Comparison of ENCODE assay signal across 9 cellular contexts in the genomic region with DNA sequence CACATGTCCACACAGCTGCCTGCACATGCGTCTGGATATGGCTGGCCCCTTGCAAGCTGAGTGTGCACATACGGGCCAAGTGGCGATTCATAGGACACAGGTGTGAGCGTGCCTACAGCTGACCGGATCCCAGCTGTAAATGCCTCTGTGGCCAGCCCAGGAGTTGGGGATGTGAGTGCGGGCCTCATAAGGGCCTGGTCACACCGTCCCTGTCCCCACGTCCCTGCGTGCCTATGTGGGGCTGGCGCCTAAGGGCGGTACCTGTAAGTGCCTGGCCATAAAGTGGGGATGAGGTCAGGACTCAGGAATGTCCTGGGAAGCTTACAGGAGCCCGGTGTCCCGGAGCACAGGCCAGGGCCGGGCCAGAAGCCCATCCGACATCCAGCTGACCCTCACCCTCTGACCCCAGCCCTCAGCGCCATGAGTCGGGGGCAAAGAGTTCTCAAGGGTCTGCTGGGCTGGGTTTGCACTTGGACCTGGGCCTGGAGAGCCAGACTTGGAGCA. TPM values are rescaled to one million over a fixed set of nuclear protein-coding genes. Genes with fewer than 3 reads are reported as not detected.
DNase-seq lines count a peak whose midpoint lies in the region; ATAC-seq and TF ChIP-seq lines count a peak whose summit lies in the region.
"Had no signal": no experiment of that assay in that cellular context is flagged by ENCODE, and none has a peak within 500 bp of the region (broad histone marks: within the 10 kb centered on the region; RNA-seq: fewer than 3 reads in every experiment).

No MANE protein-coding gene starts in this region.

- POLR2A ChIA-PET in CD8-positive, alpha-beta memory T cell (lab: Charles Lee): interaction anchor here (1.0 to 17.4 kb wide), 7 partner anchors 8 to 128 kb away, joined by 3 to 737 read pairs (median 14); a partner anchor contains a TSS
- POLR2A ChIA-PET in naive thymus-derived CD4-positive, alpha-beta T cell (lab: Charles Lee): interaction anchor here (1.1 to 37.6 kb wide), 9 partner anchors 9 to 127 kb away, joined by 3 to 2022 read pairs (median 26); a partner anchor contains a TSS
- POLR2A ChIA-PET in A673 (lab: Charles Lee; ENCODE audit: low non-redundant PET): no interaction called here

- no peaks in the 10 kb centered on the region for H3K27me3 ChIP-seq in CD8-positive, alpha-beta memory T cell (ENCODE audit: insufficient read depth, low read length, poor library complexity, severe bottlenecking)
- H3K27me3 ChIP-seq in body of pancreas: peaks cover 0 to 36% of the 10 kb centered on the region in 2 donors
- no peaks in the 10 kb centered on the region for H3K27me3 ChIP-seq in naive thymus-derived CD4-positive, alpha-beta T cell (ENCODE audit: control insufficient read depth in 2 of 2, insufficient read depth in 2 of 2, low read length in 2 of 2)
- peaks cover 1% of the 10 kb centered on the region for H3K27me3 ChIP-seq in A673 (replicated peaks; ENCODE audit: insufficient read depth, low read depth, low read length, poor library complexity)

- H3K4me1 ChIP-seq in CD8-positive, alpha-beta memory T cell (ENCODE audit: insufficient read depth, low read length): peaks cover 40% of the 10 kb centered on the region
- H3K4me1 ChIP-seq in body of pancreas: peaks cover 38% of the 10 kb centered on the region
- H3K4me1 ChIP-seq in naive thymus-derived CD4-positive, alpha-beta T cell (ENCODE audit: control insufficient read depth in 2 of 2, insufficient read depth in 2 of 2, low read length in 2 of 2): peaks cover 37 to 41% of the 10 kb centered on the region in 2 donors
- H3K4me1 ChIP-seq in A673 (ENCODE audit: insufficient read depth, low read length, poor library complexity, severe bottlenecking): peaks cover 18% of the 10 kb centered on the region

- no peak for TF ChIP-seq CTCF in body of pancreas (IDR thresholded peaks at IDR 0.05)
- no peak for TF ChIP-seq CTCF in A673 (conservative IDR thresholded peaks at IDR 0.05; ENCODE audit: low read depth, low read length)

- H3K9me3 Mint-ChIP-seq in CD8-positive, alpha-beta memory T cell: no peaks in the 10 kb centered on the region
- peaks cover 0 to 2% (median 0%) of the 10 kb centered on the region in 11 donors for H3K9me3 Mint-ChIP-seq in naive thymus-derived CD4-positive, alpha-beta T cell

- H3K36me3 ChIP-seq in CD8-positive, alpha-beta memory T cell (ENCODE audit: insufficient read depth, low read length): peaks cover 8% of the 10 kb centered on the region
- H3K36me3 ChIP-seq in body of pancreas (replicated peaks in 1 of 2; ENCODE audit: insufficient read depth in 1 of 2, low read depth in 2 of 2) (no peaks in the 10 kb centered on the region), A673 (ENCODE audit: insufficient read depth, low read length, poor library complexity, severe bottlenecking) (no peaks in the 10 kb centered on the region)
- H3K36me3 ChIP-seq in naive thymus-derived CD4-positive, alpha-beta T cell (ENCODE audit: control insufficient read depth in 2 of 3, insufficient read depth in 3 of 3, low read length in 3 of 3): peaks cover 0 to 33% (median 8%) of the 10 kb centered on the region in 3 experiments

- TF ChIP-seq POLR2A in body of pancreas (IDR thresholded peaks at IDR 0.05): no peak

- no peaks in the 10 kb centered on the region for H3K9me3 ChIP-seq in CD8-positive, alpha-beta memory T cell (ENCODE audit: low read length)
- no peaks in the 10 kb centered on the region for H3K9me3 ChIP-seq in body of pancreas
- no peaks in the 10 kb centered on the region for H3K9me3 ChIP-seq in naive thymus-derived CD4-positive, alpha-beta T cell (ENCODE audit: control insufficient read depth in 2 of 3, low read length in 3 of 3)
- no peaks in the 10 kb centered on the region for H3K9me3 ChIP-seq in A673 (ENCODE audit: low read depth, low read length, poor library complexity, severe bottlenecking)

- intact Hi-C loops in body of pancreas (cut with DNase I) (no loop called here), A673 (cut with micrococcal nuclease; ENCODE audit: unreplicated experiment) (no loop called here)
- intact Hi-C loops in naive thymus-derived CD4-positive, alpha-beta T cell (cut with micrococcal nuclease): loop anchor here (1.0 to 5.0 kb wide), 8 partner anchors 8 to 203 kb away; a partner anchor contains a TSS

- H3K4me3 Mint-ChIP-seq in CD8-positive, alpha-beta memory T cell: peak overlapping the region; percentile 10 to 100 (median 79)
- peak overlapping the region; percentile 36 to 99 (median 74) for H3K4me3 Mint-ChIP-seq in naive thymus-derived CD4-positive, alpha-beta T cell

- peaks cover 21 to 54% (median 37%) of the 10 kb centered on the region in 3 donors for H3K4me1 Mint-ChIP-seq in CD8-positive, alpha-beta memory T cell
- peaks cover 20 to 44% (median 35%) of the 10 kb centered on the region in 7 donors for H3K4me1 Mint-ChIP-seq in naive thymus-derived CD4-positive, alpha-beta T cell

- no peaks in the 10 kb centered on the region for H3K27me3 Mint-ChIP-seq in CD8-positive, alpha-beta memory T cell
- no peaks in the 10 kb centered on the region for H3K27me3 Mint-ChIP-seq in naive thymus-derived CD4-positive, alpha-beta T cell

- H3K4me3 ChIP-seq in CD8-positive, alpha-beta memory T cell (ENCODE audit: low read length): peak overlapping the region; percentile 26
- H3K4me3 ChIP-seq in body of pancreas (no peak overlapping the region), A673 (ENCODE audit: low read depth, low read length, poor library complexity, severe bottlenecking) (no peak overlapping the region)
- peak overlapping the region; percentile 27 for H3K4me3 ChIP-seq in naive thymus-derived CD4-positive, alpha-beta T cell (ENCODE audit: low read length)

- WGBS in body of pancreas, 2 donors: 48 to 58% methylated on average over 5 to 16 of the region's 17 CpGs

- H3K27ac Mint-ChIP-seq in CD8-positive, alpha-beta memory T cell: peak overlapping the region; percentile 26 to 96 (median 76)
- H3K27ac Mint-ChIP-seq in naive thymus-derived CD4-positive, alpha-beta T cell: peak overlapping the region; percentile 40 to 92 (median 63)

- no TSS peak for BruUV-seq in A673 (replicated peaks; lab: Mats Ljungman, UMichigan)

- ATAC-seq in body of pancreas: peak; percentile 20
- no peak for ATAC-seq in naive thymus-derived CD4-positive, alpha-beta T cell

- H3K27ac ChIP-seq in CD8-positive, alpha-beta memory T cell (ENCODE audit: low read depth, low read length): no peak overlapping the region
- H3K27ac ChIP-seq in body of pancreas (no peak overlapping the region), A673 (ENCODE audit: low read depth, low read length, poor library complexity, severe bottlenecking) (no peak overlapping the region)
- H3K27ac ChIP-seq in naive thymus-derived CD4-positive, alpha-beta T cell (ENCODE audit: low read depth, low read length): peak overlapping the region; percentile 99

- peak in 1 of 5 donors; percentile 49 for DNase-seq in CD8-positive, alpha-beta memory T cell
- DNase-seq in HuH-7.5 (ENCODE audit: low spot score): peak; percentile 83
- DNase-seq in body of pancreas: no peak
- peak in 2 of 9 donors; percentile 16 to 18 for DNase-seq in naive thymus-derived CD4-positive, alpha-beta T cell
- no peak for DNase-seq in A673 (ENCODE audit: low spot score)
- no peak for DNase-seq in DMS114 treated with DMSO at 0.1 percent for 48 hours (lab: John Stamatoyannopoulos, UW; ENCODE audit: unreplicated experiment)
- DNase-seq in occipital lobe (lab: John Stamatoyannopoulos, UW): no peak
- DNase-seq in CD1c-positive myeloid dendritic cell (ENCODE audit: extremely low spot score): no peak
- DNase-seq: SHP77 treated with DMSO at 0.1 percent for 48 hours had no signal

- CTCF ChIA-PET in CD8-positive, alpha-beta memory T cell (lab: Charles Lee): interaction anchor here (1.2 to 5.6 kb wide), 6 partner anchors 8 to 47 kb away, joined by 5 to 264 read pairs (median 16); a partner anchor contains a TSS
- CTCF ChIA-PET in naive thymus-derived CD4-positive, alpha-beta T cell (lab: Charles Lee): interaction anchor here (0.6 to 5.7 kb wide), 6 partner anchors 10 to 43 kb away, joined by 4 to 68 read pairs (median 7); a partner anchor contains a TSS
- CTCF ChIA-PET in A673 (lab: Charles Lee): no interaction called here

- H3K36me3 Mint-ChIP-seq in CD8-positive, alpha-beta memory T cell: peaks cover 8 to 33% (median 9%) of the 10 kb centered on the region in 3 donors
- H3K36me3 Mint-ChIP-seq in naive thymus-derived CD4-positive, alpha-beta T cell: peaks cover 5 to 24% (median 10%) of the 10 kb centered on the region in 5 donors

RNA-seq across cellular contexts. Expression of a gene that starts 1.3 kb away (rescaled TPM):
- 100 to 1,000 TPM; 212 to 220 TPM for total RNA-seq in CD8-positive, alpha-beta memory T cell
- polyA plus RNA-seq in CD8-positive, alpha-beta memory T cell: 478 TPM
- 10 to 100 TPM; 13.2 to 23.4 TPM for total RNA-seq in body of pancreas
- 1,000 to 10,000 TPM in 1 of 5 experiments, 100 to 1,000 TPM in 4; 467 to 1,030 (median 779) TPM for total RNA-seq in naive thymus-derived CD4-positive, alpha-beta T cell
- polyA plus RNA-seq in naive thymus-derived CD4-positive, alpha-beta T cell: 100 to 1,000 TPM; 305 to 880 TPM
- total RNA-seq in A673 (2021): 3.2 and 3.4 TPM in 2 replicates
- 1.7 TPM for total RNA-seq in occipital lobe

RNA-seq across cellular contexts. Expression of a gene that starts 25.8 kb away (rescaled TPM):
- 10 to 100 TPM; 33.8 to 39.5 TPM for total RNA-seq in CD8-positive, alpha-beta memory T cell
- 14.1 TPM for polyA plus RNA-seq in CD8-positive, alpha-beta memory T cell
- total RNA-seq in body of pancreas: 10 to 100 TPM; 33.7 to 87.3 TPM
- 100 to 1,000 TPM in 4 of 5 experiments, 10 to 100 TPM in 1; 57.8 to 323 (median 155) TPM for total RNA-seq in naive thymus-derived CD4-positive, alpha-beta T cell
- polyA plus RNA-seq in naive thymus-derived CD4-positive, alpha-beta T cell: 10 to 100 TPM in 1 of 2 donors, 1 to 10 TPM in 1; 6.6 to 25.5 TPM
- 12.0 and 21.2 TPM in 2 replicates for total RNA-seq in A673 (2021)
- 0.78 TPM for total RNA-seq in occipital lobe

RNA-seq across cellular contexts. Expression of a gene that starts 29.5 kb away (rescaled TPM):
- total RNA-seq in CD8-positive, alpha-beta memory T cell: 100 to 1,000 TPM; 270 to 278 TPM
- polyA plus RNA-seq in CD8-positive, alpha-beta memory T cell: 249 TPM
- total RNA-seq in body of pancreas (10 to 100 TPM; 24.9 to 78.1 TPM), A673 (2021) (342 and 343 TPM in 2 replicates), occipital lobe (31.8 TPM)
- total RNA-seq in naive thymus-derived CD4-positive, alpha-beta T cell: 100 to 1,000 TPM in 1 of 5 experiments, 10 to 100 TPM in 4; 75.3 to 157 (median 82.1) TPM
- polyA plus RNA-seq in naive thymus-derived CD4-positive, alpha-beta T cell: 100 to 1,000 TPM; 136 to 179 TPM

RNA-seq across cellular contexts. Expression of a gene that starts 38.1 kb away (rescaled TPM):
- total RNA-seq in CD8-positive, alpha-beta memory T cell: 100 to 1,000 TPM; 222 TPM
- polyA plus RNA-seq in CD8-positive, alpha-beta memory T cell: 373 TPM
- total RNA-seq in body of pancreas (100 to 1,000 TPM; 152 to 157 TPM), A673 (2021) (368 and 435 TPM in 2 replicates), occipital lobe (83.8 TPM)
- total RNA-seq in naive thymus-derived CD4-positive, alpha-beta T cell: 100 to 1,000 TPM; 122 to 235 (median 194) TPM
- polyA plus RNA-seq in naive thymus-derived CD4-positive, alpha-beta T cell: 100 to 1,000 TPM; 417 to 522 TPM

RNA-seq across cellular contexts. Expression of a gene that starts 39.2 kb away (rescaled TPM):
- 10 to 100 TPM; 78.1 to 78.9 TPM for total RNA-seq in CD8-positive, alpha-beta memory T cell
- 792 TPM for polyA plus RNA-seq in CD8-positive, alpha-beta memory T cell
- total RNA-seq in body of pancreas (10 to 100 TPM; 30.7 to 42.5 TPM), A673 (2021) (112 and 146 TPM in 2 replicates), occipital lobe (9.5 TPM)
- 100 to 1,000 TPM; 234 to 440 (median 240) TPM for total RNA-seq in naive thymus-derived CD4-positive, alpha-beta T cell
- polyA plus RNA-seq in naive thymus-derived CD4-positive, alpha-beta T cell: 100 to 1,000 TPM; 401 to 704 TPM

Comparison
In these comparisons a context has a peak if more than half of its experiments do, and no peak if none do; other contexts are left out.
1. H3K4me3 ChIP-seq: peak in CD8-positive, alpha-beta memory T cell (single experiment) and naive thymus-derived CD4-positive, alpha-beta T cell (single experiment); none in body of pancreas (0 of 2) and A673 (single experiment).
2. RNA of a gene that starts 1.3 kb away (total RNA-seq): 467 to 1,030 TPM in naive thymus-derived CD4-positive, alpha-beta T cell and 212 to 220 TPM in CD8-positive, alpha-beta memory T cell; 13.2 to 23.4 TPM in body of pancreas, 3.2 to 3.4 TPM in A673 and 1.7 TPM in occipital lobe (single experiment); every median in the first group is over 4 times any median in the second.
3. intact Hi-C loops: an anchor here in naive thymus-derived CD4-positive, alpha-beta T cell (1.0 to 5.0 kb wide); none called in body of pancreas and A673.